In genomic region chr3:46959169-46959515, GRCh38 we compare ENCODE assay signal across 10 cellular contexts. TPM values are rescaled to one million over a fixed set of nuclear protein-coding genes. Genes with fewer than 3 reads are reported as not detected.
A peak's percentile ranks its signal among the peaks of the same experiment; 100 is the strongest.
DNase-seq lines count a peak whose midpoint lies in the region; ATAC-seq, FAIRE-seq and TF ChIP-seq lines count a peak whose summit lies in the region.
"Had no signal": no experiment of that assay in that cellular context is flagged by ENCODE, and none has a peak within 500 bp of the region (broad histone marks: within the 10 kb centered on the region; RNA-seq: fewer than 3 reads in every experiment).

No MANE protein-coding gene starts in this region.

- TF ChIP-seq CTCF in IMR-90 (conservative IDR thresholded peaks at IDR 0.05; ENCODE audit: low read depth, low read length) (no peak), gastroesophageal sphincter (IDR thresholded peaks at IDR 0.05) (no peak), smooth muscle cell (IDR thresholded peaks at IDR 0.05; ENCODE audit: borderline replicate concordance, insufficient read depth, poor library complexity, severe bottlenecking) (no peak), GM20000 (IDR thresholded peaks at IDR 0.05; ENCODE audit: extremely low read depth, missing control alignments) (no peak)

- no peak overlapping the region for H3K56ac ChIP-seq in IMR-90 (ENCODE audit: extremely low read depth, insufficient read depth, low read length)

- H3K9me1 ChIP-seq in IMR-90 (ENCODE audit: insufficient read depth, low read length): peaks cover 35% of the 10 kb centered on the region

- no peak overlapping the region for H3K4me3 ChIP-seq in IMR-90 (ENCODE audit: insufficient read depth, low read depth, low read length)
- no peak overlapping the region for H3K4me3 ChIP-seq in gastroesophageal sphincter
- no peak overlapping the region for H3K4me3 ChIP-seq in smooth muscle cell
- no peak overlapping the region for H3K4me3 ChIP-seq in SJCRH30
- H3K4me3 ChIP-seq: SJSA1 had no signal

- no peak for FAIRE-seq in GM12892 (lab: Jason Lieb, UNC)

- H2BK5ac ChIP-seq in IMR-90 (ENCODE audit: low read depth, low read length, poor library complexity, severe bottlenecking): no peak overlapping the region

- CTCF ChIA-PET in IMR-90 (lab: Yijun Ruan, JAX): interaction anchor here (0.6 kb wide), 1 partner anchor 1292 kb away, joined by 3 read pairs; no protein-coding TSS in a partner anchor

- no peak overlapping the region for H2BK15ac ChIP-seq in IMR-90 (ENCODE audit: low read depth, low read length)

- no peak for TF ChIP-seq POLR2A in IMR-90 (IDR thresholded peaks at IDR 0.05; ENCODE audit: low read depth, low read length)
- no peak for TF ChIP-seq POLR2A in gastroesophageal sphincter (IDR thresholded peaks at IDR 0.05)
- TF ChIP-seq POLR2A in GM12892 (IDR thresholded peaks at IDR 0.05; ENCODE audit: low read depth, low read length): no peak

- no peak overlapping the region for H4K8ac ChIP-seq in IMR-90 (ENCODE audit: low read depth in 2 of 2, low read length in 2 of 2)

- H3K4me2 ChIP-seq in IMR-90 (ENCODE audit: low read depth, low read length): no peak overlapping the region
- H3K4me2 ChIP-seq in smooth muscle cell: peak overlapping the region; percentile 10
- H3K4me2 ChIP-seq: KMS-11 had no signal

- H3F3A ChIP-seq in smooth muscle cell (ENCODE audit: low read depth): peaks cover 10% of the 10 kb centered on the region

- H3K27me3 ChIP-seq in IMR-90 (ENCODE audit: control insufficient read depth, insufficient read depth, low read length) (no peaks in the 10 kb centered on the region), gastroesophageal sphincter (no peaks in the 10 kb centered on the region), smooth muscle cell (ENCODE audit: low read depth) (no peaks in the 10 kb centered on the region), SJCRH30 (no peaks in the 10 kb centered on the region)
- H3K27me3 ChIP-seq: SJSA1 had no signal

- H3K27ac ChIP-seq in IMR-90 (ENCODE audit: insufficient read depth, low read length) (no peak overlapping the region), gastroesophageal sphincter (peak overlapping the region in 3 of 4 donors; percentile 67 to 82 (median 75)), smooth muscle cell (ENCODE audit: low read depth) (peak overlapping the region; percentile 77), SJCRH30 (no peak overlapping the region)
- H3K27ac ChIP-seq: KMS-11, SJSA1 had no signal

- H3K9ac ChIP-seq in IMR-90 (ENCODE audit: low read depth, low read length): no peak overlapping the region
- no peak overlapping the region for H3K9ac ChIP-seq in smooth muscle cell (ENCODE audit: low read depth)
- H3K9ac ChIP-seq: KMS-11 had no signal

- intact Hi-C loops in IMR-90 (cut with micrococcal nuclease): no loop called here

- H2AK9ac ChIP-seq in IMR-90 (replicated peaks; ENCODE audit: low read depth, low read length, poor library complexity): no peak overlapping the region

- POLR2A ChIA-PET in IMR-90 (lab: Charles Lee; ENCODE audit: unreplicated experiment): no interaction called here

- peaks cover 27% of the 10 kb centered on the region for H3K4me1 ChIP-seq in IMR-90 (ENCODE audit: control insufficient read depth, insufficient read depth, low read length)
- peaks cover 4 to 87% (median 42%) of the 10 kb centered on the region in 3 donors for H3K4me1 ChIP-seq in gastroesophageal sphincter
- H3K4me1 ChIP-seq in smooth muscle cell (ENCODE audit: low read depth): peaks cover 11% of the 10 kb centered on the region
- H3K4me1 ChIP-seq in SJCRH30: peaks cover 6% of the 10 kb centered on the region; the same call in 1 of the 2 replicates
- H3K4me1 ChIP-seq: SJSA1 had no signal

- peak overlapping the region; percentile 37 for H2AFZ ChIP-seq in IMR-90 (replicated peaks; ENCODE audit: low read length, poor library complexity)
- no peak overlapping the region for H2AFZ ChIP-seq in smooth muscle cell (ENCODE audit: low read depth)

- in situ Hi-C loops in IMR-90 (cut with MboI; ENCODE audit: low sequenced_read_pairs): no loop called here

- no TSS peak for BruUV-seq in IMR-90 (replicated peaks; lab: Mats Ljungman, UMichigan)

- H2AK5ac ChIP-seq in IMR-90 (ENCODE audit: low read depth, low read length): no peak overlapping the region

- WGBS in IMR-90 (ENCODE audit: extremely low coverage in 2 of 2, insufficient read length in 1 of 2), 2 experiments: no CpG with 5 or more reads among the region's 6 CpGs
- 50 to 54% methylated on average over 1 to 3 of the region's 6 CpGs for WGBS in gastroesophageal sphincter (ENCODE audit: low coverage in 1 of 2), 2 donors
- WGBS in smooth muscle cell (ENCODE audit: low lambda C conversion rate): 81% methylated on average over 6 of the region's 6 CpGs

- no peak for TF ChIP-seq EP300 in gastroesophageal sphincter (IDR thresholded peaks at IDR 0.05)

- H4K91ac ChIP-seq in IMR-90 (ENCODE audit: insufficient read depth, low read depth, low read length): no peak overlapping the region

- H4K5ac ChIP-seq in IMR-90 (ENCODE audit: low read depth, low read length): no peak overlapping the region

- H3K18ac ChIP-seq in IMR-90 (ENCODE audit: low read depth, low read length): no peak overlapping the region

- peaks cover 25 to 78% of the 10 kb centered on the region in 2 experiments for H3K79me1 ChIP-seq in IMR-90 (ENCODE audit: low read depth in 1 of 2, low read length in 2 of 2)

- ATAC-seq in IMR-90 (ENCODE audit: low read depth) (no peak), gastroesophageal sphincter (no peak), GM18858 (IDR thresholded peaks at IDR 0.05; ENCODE audit: unreplicated experiment) (no peak)

- H3K14ac ChIP-seq in IMR-90 (replicated peaks; ENCODE audit: low read depth, low read length): no peak overlapping the region

- DNase-seq in IMR-90 (no peak), smooth muscle cell (lab: John Stamatoyannopoulos, UW; ENCODE audit: unreplicated experiment) (no peak), SJCRH30 (no peak), GM12892 (ENCODE audit: insufficient read length) (no peak), GM20000 (ENCODE audit: low spot score) (no peak)
- DNase-seq in activated CD8-positive, alpha-beta memory T cell treated with anti-CD3 and anti-CD28 coated beads for 4 hours (ENCODE audit: low read depth in 2 of 2): peak; percentile 39 to 52

- peaks cover 76% of the 10 kb centered on the region for H4K20me1 ChIP-seq in IMR-90 (ENCODE audit: insufficient read depth, low read length)
- H4K20me1 ChIP-seq in smooth muscle cell (ENCODE audit: low read depth): peaks cover 94% of the 10 kb centered on the region

- no peak for TF ChIP-seq RAD21 in IMR-90 (IDR thresholded peaks at IDR 0.05; ENCODE audit: low read length)

- H3K36me3 ChIP-seq in IMR-90 (ENCODE audit: control insufficient read depth, insufficient read depth, low read length) (0 out of 2 replicates have a peak, but pooled peaks cover 1% of the 10 kb centered on the region), gastroesophageal sphincter (no peaks in the 10 kb centered on the region), smooth muscle cell (ENCODE audit: low read depth) (no peaks in the 10 kb centered on the region), SJCRH30 (peaks cover 7% of the 10 kb centered on the region)
- H3K36me3 ChIP-seq: SJSA1 had no signal

- H3K79me2 ChIP-seq in smooth muscle cell (ENCODE audit: low read depth): peaks cover 84% of the 10 kb centered on the region

- dilution Hi-C loops in IMR-90 (cut with HindIII; ENCODE audit: low sequenced_read_pairs, unreplicated experiment): no loop called here

- H2BK120ac ChIP-seq in IMR-90 (ENCODE audit: low read depth, low read length): no peak overlapping the region

- H3K23ac ChIP-seq in IMR-90 (ENCODE audit: low read depth, low read length): no peak overlapping the region

- no peak overlapping the region for H3K4ac ChIP-seq in IMR-90 (ENCODE audit: low read depth, low read length)

- H2BK20ac ChIP-seq in IMR-90 (ENCODE audit: low read depth, low read length): no peak overlapping the region

- H3K9me3 ChIP-seq in IMR-90 (ENCODE audit: control insufficient read depth, insufficient read depth, low read length) (no peaks in the 10 kb centered on the region), gastroesophageal sphincter (no peaks in the 10 kb centered on the region), smooth muscle cell (replicated peaks; ENCODE audit: low read depth) (no peaks in the 10 kb centered on the region), SJCRH30 (replicated peaks) (no peaks in the 10 kb centered on the region; the same call in 1 of the 2 replicates)
- H3K9me3 ChIP-seq: SJSA1 had no signal

TF ChIP-seq in IMR-90, 13 proteins besides CTCF, POLR2A, EP300 and RAD21 (continues in another document):
- TF ChIP-seq MAFK (IDR thresholded peaks at IDR 0.05; ENCODE audit: low read depth, low read length): no peak
- no peak for TF ChIP-seq RFX5 (IDR thresholded peaks at IDR 0.05; ENCODE audit: low read depth, low read length)
- no peak for TF ChIP-seq CHD1 (IDR thresholded peaks at IDR 0.05; ENCODE audit: low read depth, low read length)
- no peak for TF ChIP-seq CEBPB (IDR thresholded peaks at IDR 0.05; ENCODE audit: low read depth, low read length)
- no peak for TF ChIP-seq RCOR1 (IDR thresholded peaks at IDR 0.05; ENCODE audit: insufficient replicate concordance, low read length)
- TF ChIP-seq NFE2L2 (IDR thresholded peaks at IDR 0.05; ENCODE audit: low read depth, low read length): no peak
- no peak for TF ChIP-seq SMC3 (IDR thresholded peaks at IDR 0.05; ENCODE audit: low read depth, low read length)
- TF ChIP-seq MAZ (IDR thresholded peaks at IDR 0.05; ENCODE audit: borderline replicate concordance, low read depth, low read length): no peak

RNA-seq across cellular contexts. Expression of gene CCDC12, which starts 17.4 kb away (rescaled TPM):
- 15.2 and 21.7 TPM in 2 replicates for total RNA-seq in IMR-90 (2012; rRNA removed)
- 35.1 and 41.7 TPM in 2 replicates for polyA plus RNA-seq in IMR-90 (2012; rRNA removed)
- polyA plus RNA-seq in IMR-90 (2012; cell fraction: cytosol; rRNA removed): 43.9 and 71.8 TPM in 2 replicates
- 52.4 and 55.2 TPM in 2 replicates for polyA plus RNA-seq in IMR-90 (2012; cell fraction: nucleus; rRNA removed; ENCODE audit: low replicate concordance)
- total RNA-seq in gastroesophageal sphincter: 10 to 100 TPM; 14.3 to 52.2 (median 42.0) TPM
- 12.5 and 23.9 TPM in 2 replicates for total RNA-seq in smooth muscle cell
- polyA plus RNA-seq in smooth muscle cell: 52.4 and 69.0 TPM in 2 replicates
- 30.1 and 37.8 TPM in 2 replicates for total RNA-seq in SJCRH30 (2014; rRNA removed; shearing (Covaris generic))
- polyA plus RNA-seq in GM12892 (2012; ENCODE audit: missing spikeins): 48.6 TPM

RNA-seq across cellular contexts. Expression of gene NBEAL2, which starts 20.3 kb away (rescaled TPM):
- total RNA-seq in IMR-90 (2012; rRNA removed): 2.2 TPM in 2 replicates
- 11.7 and 12.5 TPM in 2 replicates for polyA plus RNA-seq in IMR-90 (2012; rRNA removed)
- polyA plus RNA-seq in IMR-90 (2012; cell fraction: cytosol; rRNA removed): 5.6 and 8.2 TPM in 2 replicates
- 80.3 and 267 TPM in 2 replicates for polyA plus RNA-seq in IMR-90 (2012; cell fraction: nucleus; rRNA removed; ENCODE audit: low replicate concordance)
- 10 to 100 TPM; 12.3 to 23.2 (median 20.4) TPM for total RNA-seq in gastroesophageal sphincter
- total RNA-seq in smooth muscle cell: 11.0 and 11.9 TPM in 2 replicates
- 4.1 and 26.8 TPM in 2 replicates for polyA plus RNA-seq in smooth muscle cell
- total RNA-seq in SJCRH30 (2014; rRNA removed; shearing (Covaris generic)): 0.28 and 0.95 TPM in 2 replicates
- 79.6 TPM for polyA plus RNA-seq in GM12892 (2012; ENCODE audit: missing spikeins)

Comparison
In these comparisons a context has a peak if more than half of its experiments do, and no peak if none do; other contexts are left out.
1. DNase-seq: peak in activated CD8-positive, alpha-beta memory T cell treated with anti-CD3 and anti-CD28 coated beads for 4 hours (2 of 2); none in IMR-90 (single experiment), smooth muscle cell (single experiment), SJCRH30 (0 of 2), GM12892 (single experiment) and GM20000 (single experiment).
2. H3K27ac ChIP-seq: peak in gastroesophageal sphincter (3 of 4) and smooth muscle cell (single experiment); none in IMR-90 (single experiment) and SJCRH30 (single experiment).